11 cellular contexts compared by ENCODE assay signal in the genomic region with DNA sequence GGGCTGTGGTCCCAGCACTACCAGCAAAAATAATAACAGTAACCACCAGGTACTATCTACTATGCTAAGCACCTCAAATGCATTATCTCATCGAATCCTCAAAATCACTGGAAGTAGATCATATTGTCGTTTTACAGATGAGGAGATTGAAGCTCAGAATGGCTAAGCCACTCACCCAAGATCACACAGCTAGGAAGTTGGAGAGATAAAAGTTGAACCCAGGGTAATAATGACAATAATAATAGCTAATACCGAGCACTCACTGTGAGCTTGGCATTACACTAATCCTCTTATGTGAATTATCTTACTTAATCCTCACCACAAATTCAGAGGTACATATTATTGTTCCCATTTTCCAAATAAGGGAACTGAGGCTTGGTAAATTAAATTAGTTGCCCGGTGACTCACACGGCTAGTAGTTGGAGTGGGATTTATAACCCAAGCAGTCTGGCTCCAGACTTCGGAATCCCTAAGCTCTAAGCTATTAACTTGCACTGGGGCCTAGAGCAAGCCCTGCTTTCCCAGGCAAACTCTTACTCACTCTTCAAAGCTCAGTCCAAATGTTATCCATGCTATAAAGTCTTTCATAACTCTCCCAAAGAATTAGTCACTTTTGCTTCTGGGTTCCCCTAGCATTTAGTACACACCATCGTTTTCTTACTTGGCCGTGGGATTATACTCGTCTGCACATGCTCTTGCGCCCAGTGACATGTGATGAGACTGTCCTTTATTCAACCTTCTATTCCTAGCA. TPM values are rescaled to one million over a fixed set of nuclear protein-coding genes. Genes with fewer than 3 reads are reported as not detected.
DNase-seq lines count a peak whose midpoint lies in the region; ATAC-seq and TF ChIP-seq lines count a peak whose summit lies in the region.
"Had no signal": no experiment of that assay in that cellular context is flagged by ENCODE, and none has a peak within 500 bp of the region (broad histone marks: within the 10 kb centered on the region; RNA-seq: fewer than 3 reads in every experiment).

No MANE protein-coding gene starts in this region.

- intact Hi-C loops in PC-3 (cut with micrococcal nuclease) (no loop called here), mucosa of descending colon (cut with DNase I, micrococcal nuclease) (no loop called here)

- H2AFZ ChIP-seq in PC-3 (ENCODE audit: low read length) = no peak overlapping the region

- H3K79me2 ChIP-seq in PC-3 (ENCODE audit: low read length) = no peaks in the 10 kb centered on the region

- TF ChIP-seq CTCF in AG09319 (IDR thresholded peaks at IDR 0.05; ENCODE audit: low read depth, low read length) = no peak
- no peak for TF ChIP-seq CTCF in PC-3 (conservative IDR thresholded peaks at IDR 0.05; ENCODE audit: low read depth, low read length)
- no peak for TF ChIP-seq CTCF in mucosa of descending colon (IDR thresholded peaks at IDR 0.05)

- no peaks in the 10 kb centered on the region for H3K9me2 ChIP-seq in PC-3 (replicated peaks; ENCODE audit: low read length)

- ATAC-seq in PC-3 = peak; percentile 19; the same call in 1 of the 2 replicates
- peak; percentile 40 for ATAC-seq in mucosa of descending colon

- no peaks in the 10 kb centered on the region for H3K27me3 ChIP-seq in PC-3 (ENCODE audit: low read length)
- H3K27me3 ChIP-seq: ovary had no signal

- H3K27ac ChIP-seq in PC-3 (ENCODE audit: low read length) = peak overlapping the region; percentile 43
- H3K27ac ChIP-seq: ovary had no signal

- H3K4me2 ChIP-seq in PC-3 (ENCODE audit: low read length) = no peak overlapping the region

- no peaks in the 10 kb centered on the region for H3F3A ChIP-seq in PC-3 (ENCODE audit: low read length, unreplicated experiment)

- peak; percentile 86 for DNase-seq in AG09319 (ENCODE audit: extremely low read depth, low read depth)
- peak; percentile 72 for DNase-seq in PC-3
- peak; percentile 75 for DNase-seq in epidermal melanocyte (ENCODE audit: insufficient read length, low spot score)
- DNase-seq in mucosa of descending colon = no peak
- DNase-seq in COR-L47 (lab: John Stamatoyannopoulos, UW) = no peak
- no peak for DNase-seq in cerebellum (ENCODE audit: low spot score)
- DNase-seq in HUDEP-2 (lab: John Stamatoyannopoulos, UW; ENCODE audit: unreplicated experiment in 76 of 76) = no peak
- DNase-seq in NCI-H2227 treated with DMSO at 0.1 percent for 48 hours (lab: John Stamatoyannopoulos, UW) = no peak
- DNase-seq: glutamatergic neuron, NCI-H1092 treated with DMSO at 0.1 percent for 48 hours had no signal

- H3K4me3 ChIP-seq in PC-3 (ENCODE audit: low read length) = no peak overlapping the region
- no peak overlapping the region for H3K4me3 ChIP-seq in mucosa of descending colon
- H3K4me3 ChIP-seq: ovary had no signal

- H3K36me3 ChIP-seq in PC-3 (ENCODE audit: low read depth, low read length) (no peaks in the 10 kb centered on the region), mucosa of descending colon (ENCODE audit: low read depth) (no peaks in the 10 kb centered on the region)
- H3K36me3 ChIP-seq: ovary had no signal

- H3K4me1 ChIP-seq in PC-3 (ENCODE audit: insufficient read depth, low read length) = peaks cover 31% of the 10 kb centered on the region
- H3K4me1 ChIP-seq in mucosa of descending colon (ENCODE audit: low read depth) = no peaks in the 10 kb centered on the region

- no peak overlapping the region for H3K9ac ChIP-seq in PC-3 (ENCODE audit: low read length)

- no peaks in the 10 kb centered on the region for H3K9me3 ChIP-seq in PC-3 (ENCODE audit: low read length)
- no peaks in the 10 kb centered on the region for H3K9me3 ChIP-seq in mucosa of descending colon
- H3K9me3 ChIP-seq: ovary had no signal

- CTCF ChIA-PET in PC-3 (lab: Charles Lee) = interaction anchor here (0.6 kb wide), 1 partner anchor 26 kb away, joined by 7 read pairs; no protein-coding TSS in a partner anchor

- POLR2A ChIA-PET in PC-3 (lab: Charles Lee; ENCODE audit: unreplicated experiment) = no interaction called here

- H4K20me1 ChIP-seq in PC-3 (ENCODE audit: low read length) = no peaks in the 10 kb centered on the region

- no TSS peak for BruUV-seq in PC-3 (replicated peaks; lab: Mats Ljungman, UMichigan)

RNA-seq across cellular contexts. Expression of gene ARSI, which starts 3.8 kb away (rescaled TPM):
- total RNA-seq in PC-3 (2014; rRNA removed) = 5.9 and 6.3 TPM in 2 replicates
- 1 to 10 TPM in 1 of 3 donors, under 1 TPM in 2; 0.41 to 1.6 (median 0.63) TPM for total RNA-seq in mucosa of descending colon
- total RNA-seq in cerebellum = 1.4 TPM

RNA-seq across cellular contexts. Expression of gene CAMK2A, which starts 9.3 kb away (rescaled TPM):
- total RNA-seq in PC-3 (2014; rRNA removed) (0.15 TPM in 1 of 2 replicates, not detected in the other), mucosa of descending colon (1 to 10 TPM in 1 of 3 donors, under 1 TPM in 2; 0.46 to 3.0 (median 0.93) TPM), cerebellum (7.5 TPM)

RNA-seq across cellular contexts. Expression of gene TCOF1, which starts 58.6 kb away (rescaled TPM):
- total RNA-seq in PC-3 (2014; rRNA removed) = 113 and 149 TPM in 2 replicates
- 10 to 100 TPM; 17.3 to 36.2 (median 26.0) TPM for total RNA-seq in mucosa of descending colon
- 14.5 TPM for total RNA-seq in cerebellum

Comparison
In these comparisons a context has a peak if more than half of its experiments do, and no peak if none do; other contexts are left out.
1. DNase-seq: peak in AG09319 (single experiment), PC-3 (single experiment) and epidermal melanocyte (single experiment); none in mucosa of descending colon (0 of 3), COR-L47 (single experiment), cerebellum (single experiment), HUDEP-2 (0 of 76) and NCI-H2227 treated with DMSO at 0.1 percent for 48 hours (single experiment).